Comparison of ENCODE assay signal across 1 cellular context in genomic region chr22:32564170-32565001, GRCh38.
TF ChIP-seq lines count a peak whose summit lies in the region.

No MANE protein-coding gene starts in this region.

TF ChIP-seq in IMR-90, 13 proteins besides CTCF, POLR2A, EP300 and RAD21:
- TF ChIP-seq RCOR1 (IDR thresholded peaks at IDR 0.05; ENCODE audit: insufficient replicate concordance, low read length) = no peak
- TF ChIP-seq RFX5 (IDR thresholded peaks at IDR 0.05; ENCODE audit: low read depth, low read length) = no peak
